In genomic region chr4:112704991-112705845, GRCh38 we compare ENCODE assay signal across 8 cellular contexts.
DNase-seq lines count a peak whose midpoint lies in the region; ATAC-seq and TF ChIP-seq lines count a peak whose summit lies in the region.

No MANE protein-coding gene starts in this region.

- no peaks in the 10 kb centered on the region for H3K36me3 Mint-ChIP-seq in activated CD4-positive, alpha-beta memory T cell treated with anti-CD3 and anti-CD28 coated beads for 36 hours
- no peaks in the 10 kb centered on the region for H3K36me3 Mint-ChIP-seq in naive thymus-derived CD4-positive, alpha-beta T cell

- no peaks in the 10 kb centered on the region for H3K9me3 ChIP-seq in naive thymus-derived CD4-positive, alpha-beta T cell (ENCODE audit: control insufficient read depth in 2 of 3, low read length in 3 of 3)
- no peaks in the 10 kb centered on the region for H3K9me3 ChIP-seq in aorta (ENCODE audit: control insufficient read depth, low read length)

- CTCF ChIA-PET in activated CD4-positive, alpha-beta memory T cell treated with anti-CD3 and anti-CD28 coated beads for 36 hours (lab: Charles Lee), result no interaction called here
- CTCF ChIA-PET in naive thymus-derived CD4-positive, alpha-beta T cell (lab: Charles Lee), result no interaction called here

- no peaks in the 10 kb centered on the region for H3K36me3 ChIP-seq in naive thymus-derived CD4-positive, alpha-beta T cell (ENCODE audit: control insufficient read depth in 2 of 3, insufficient read depth in 3 of 3, low read length in 3 of 3)
- H3K36me3 ChIP-seq in aorta (ENCODE audit: control insufficient read depth in 1 of 2, insufficient read depth in 2 of 2, low read length in 1 of 2), result no peaks in the 10 kb centered on the region

- no peaks in the 10 kb centered on the region for H3K9me3 Mint-ChIP-seq in activated CD4-positive, alpha-beta memory T cell treated with anti-CD3 and anti-CD28 coated beads for 36 hours
- no peaks in the 10 kb centered on the region for H3K9me3 Mint-ChIP-seq in naive thymus-derived CD4-positive, alpha-beta T cell

- peaks cover 5% of the 10 kb centered on the region in 2 donors for H3K4me1 ChIP-seq in naive thymus-derived CD4-positive, alpha-beta T cell (ENCODE audit: control insufficient read depth in 2 of 2, insufficient read depth in 2 of 2, low read length in 2 of 2)
- peaks cover 4% of the 10 kb centered on the region in 2 donors for H3K4me1 ChIP-seq in aorta (ENCODE audit: control insufficient read depth in 1 of 2, insufficient read depth in 2 of 2, low read length in 2 of 2)

- peak overlapping the region; percentile 72 for H3K4me3 Mint-ChIP-seq in activated CD4-positive, alpha-beta memory T cell treated with anti-CD3 and anti-CD28 coated beads for 36 hours
- peak overlapping the region; percentile 71 to 90 (median 84) for H3K4me3 Mint-ChIP-seq in naive thymus-derived CD4-positive, alpha-beta T cell

- peaks cover 32% of the 10 kb centered on the region for H3K27me3 Mint-ChIP-seq in activated CD4-positive, alpha-beta memory T cell treated with anti-CD3 and anti-CD28 coated beads for 36 hours
- H3K27me3 Mint-ChIP-seq in naive thymus-derived CD4-positive, alpha-beta T cell, result peaks cover 58 to 68% (median 60%) of the 10 kb centered on the region in 5 donors

- H3K27ac Mint-ChIP-seq in activated CD4-positive, alpha-beta memory T cell treated with anti-CD3 and anti-CD28 coated beads for 36 hours, result no peak overlapping the region
- peak overlapping the region in 1 of 9 donors; percentile 46 for H3K27ac Mint-ChIP-seq in naive thymus-derived CD4-positive, alpha-beta T cell

- TF ChIP-seq CTCF in GM13976 (IDR thresholded peaks at IDR 0.05; ENCODE audit: borderline replicate concordance, control extremely low read depth, extremely low read depth, insufficient read depth, missing control alignments) (no peak), fibroblast of mammary gland (conservative IDR thresholded peaks at IDR 0.05; ENCODE audit: control insufficient read depth, insufficient read depth, low read depth, low read length) (no peak)

- intact Hi-C loops in activated CD4-positive, alpha-beta memory T cell treated with anti-CD3 and anti-CD28 coated beads for 36 hours (cut with micrococcal nuclease), result no loop called here
- intact Hi-C loops in naive thymus-derived CD4-positive, alpha-beta T cell (cut with micrococcal nuclease), result loop anchor here (5.0 to 10.0 kb wide), 3 partner anchors 57 to 183 kb away; no protein-coding TSS in a partner anchor
- intact Hi-C loops in aorta (cut with DNase I), result no loop called here

- H3K4me3 ChIP-seq in fibroblast of mammary gland (ENCODE audit: control insufficient read depth, low read depth, low read length) (peak overlapping the region; percentile 35), aorta (ENCODE audit: low read length in 2 of 2) (peak overlapping the region in 1 of 2 donors; percentile 60)
- peak overlapping the region; percentile 31 for H3K4me3 ChIP-seq in naive thymus-derived CD4-positive, alpha-beta T cell (ENCODE audit: low read length)

- WGBS in aorta, 2 donors, result 2 to 3% methylated on average over 38 to 43 of the region's 43 CpGs

- POLR2A ChIA-PET in activated CD4-positive, alpha-beta memory T cell treated with anti-CD3 and anti-CD28 coated beads for 36 hours (lab: Charles Lee), result no interaction called here
- POLR2A ChIA-PET in naive thymus-derived CD4-positive, alpha-beta T cell (lab: Charles Lee), result no interaction called here

- DNase-seq in ACHN (peak; percentile 79), GM13976 (ENCODE audit: low spot score) (peak; percentile 36), HT1080 (ENCODE audit: low read depth) (peak; percentile 48), fibroblast of mammary gland (ENCODE audit: low read depth) (peak; percentile 59), aorta (peak; percentile 62 to 79)
- DNase-seq in activated CD4-positive, alpha-beta memory T cell treated with anti-CD3 and anti-CD28 coated beads for 36 hours, result no peak
- DNase-seq in naive thymus-derived CD4-positive, alpha-beta T cell, result peak in 2 of 9 donors; percentile 2

- ATAC-seq in naive thymus-derived CD4-positive, alpha-beta T cell, result no peak
- ATAC-seq in aorta (ENCODE audit: low FRiP score) (peak; percentile 62), HG03039 (IDR thresholded peaks at IDR 0.05; ENCODE audit: unreplicated experiment) (no peak)

- peaks cover 21% of the 10 kb centered on the region for H3K4me1 Mint-ChIP-seq in activated CD4-positive, alpha-beta memory T cell treated with anti-CD3 and anti-CD28 coated beads for 36 hours (ENCODE audit: low read depth)
- H3K4me1 Mint-ChIP-seq in naive thymus-derived CD4-positive, alpha-beta T cell, result peaks cover 14 to 21% (median 18%) of the 10 kb centered on the region in 7 donors

- H3K27me3 ChIP-seq in naive thymus-derived CD4-positive, alpha-beta T cell (ENCODE audit: control insufficient read depth in 2 of 2, insufficient read depth in 2 of 2, low read length in 2 of 2), result peaks cover 0 to 17% of the 10 kb centered on the region in 2 donors
- H3K27me3 ChIP-seq in aorta (ENCODE audit: control insufficient read depth in 1 of 2, insufficient read depth in 2 of 2, low read length in 1 of 2), result no peaks in the 10 kb centered on the region

- in situ Hi-C loops in ACHN (cut with HindIII; ENCODE audit: low pct_ligation_motif_present, low pct_unique_long_range_greater_than_20kb, low sequenced_read_pairs) (no loop called here), GM13976 (cut with MboI; ENCODE audit: low sequenced_read_pairs, unreplicated experiment) (no loop called here)

- no peak overlapping the region for H3K27ac ChIP-seq in naive thymus-derived CD4-positive, alpha-beta T cell (ENCODE audit: low read depth, low read length)
- H3K27ac ChIP-seq in aorta (ENCODE audit: low read depth in 1 of 2, low read length in 2 of 2), result no peak overlapping the region

Comparison
In these comparisons a context has a peak if more than half of its experiments do, and no peak if none do; other contexts are left out.
1. intact Hi-C loops: an anchor here in naive thymus-derived CD4-positive, alpha-beta T cell (5.0 to 10.0 kb wide); none called in activated CD4-positive, alpha-beta memory T cell treated with anti-CD3 and anti-CD28 coated beads for 36 hours and aorta.